In genomic region chr19:48203227-48203793, GRCh38 we compare ENCODE assay signal across 1 cellular context.
TF ChIP-seq lines count a peak whose summit lies in the region.

No MANE protein-coding gene starts in this region.

TF ChIP-seq in K562, 482 proteins besides CTCF, POLR2A, EP300 and RAD21 (continued from another document):
- TF ChIP-seq HINFP (tag; conservative IDR thresholded peaks at IDR 0.05; ENCODE audit: low read depth) = 0 out of 2 replicates have a peak, but pooled peaks have one; percentile 12
- TF ChIP-seq USF1 (CRISPR knock-in tag; IDR thresholded peaks at IDR 0.05) = peak; percentile 55; the same call in 1 of the 2 replicates
- no peak for TF ChIP-seq ZZZ3 (IDR thresholded peaks at IDR 0.05)
- peak; percentile 50 for TF ChIP-seq CHD4 (IDR thresholded peaks at IDR 0.05; ENCODE audit: insufficient read depth, insufficient replicate concordance, low read depth, low read length, poor library complexity, severe bottlenecking)
- peak; percentile 78 for TF ChIP-seq ZNF592 (IDR thresholded peaks at IDR 0.05)
- TF ChIP-seq ETS1 (conservative IDR thresholded peaks at IDR 0.05; ENCODE audit: control insufficient read depth, low read depth, low read length) = no peak
- TF ChIP-seq MGA (IDR thresholded peaks at IDR 0.05) = 0 out of 2 replicates have a peak, but pooled peaks have one; percentile 78
- no peak for TF ChIP-seq ZKSCAN3 (CRISPR knock-in tag; IDR thresholded peaks at IDR 0.05)
- TF ChIP-seq POLR2AphosphoS2 (IDR thresholded peaks at IDR 0.05; ENCODE audit: low read length) = no peak
- TF ChIP-seq TFE3 (CRISPR knock-in tag; IDR thresholded peaks at IDR 0.05) = peak; percentile 93
- no peak for TF ChIP-seq IRF1 (CRISPR knock-in tag; IDR thresholded peaks at IDR 0.05; ENCODE audit: borderline replicate concordance)
- TF ChIP-seq ZNF384 (IDR thresholded peaks at IDR 0.05; ENCODE audit: low read depth, low read length) = no peak
- TF ChIP-seq ADNP (tag; IDR thresholded peaks at IDR 0.05) = 0 out of 2 replicates have a peak, but pooled peaks have one; percentile 44
- peak; percentile 81 for TF ChIP-seq RAD51 (IDR thresholded peaks at IDR 0.05; ENCODE audit: borderline replicate concordance, low read depth)
